ENCODE assay signal across 26 cellular contexts in the genomic region with DNA sequence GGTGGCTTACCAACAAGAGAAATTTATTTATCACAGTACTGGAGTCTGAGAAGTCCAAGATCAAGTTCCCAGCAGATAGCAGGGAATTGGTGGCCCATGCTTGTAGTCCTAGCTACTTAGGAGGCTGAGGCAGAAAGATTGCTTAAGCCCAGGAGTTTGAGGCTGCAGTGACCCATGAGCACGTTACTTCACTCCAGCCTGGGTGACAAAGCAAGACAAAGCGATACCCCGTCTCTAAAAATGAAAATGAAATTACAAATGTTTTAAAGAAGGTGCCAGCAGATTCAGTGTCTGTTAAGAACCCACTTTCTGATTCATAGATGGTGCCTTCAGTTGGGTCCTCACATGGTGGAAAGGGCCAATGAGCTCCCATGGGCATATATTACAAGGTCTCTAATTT.
"Had no signal": no experiment of that assay in that cellular context is flagged by ENCODE, and none has a peak within 500 bp of the region (broad histone marks: within the 10 kb centered on the region; RNA-seq: fewer than 3 reads in every experiment).

No MANE protein-coding gene starts in this region.

- H3K27ac Mint-ChIP-seq: activated CD4-positive, alpha-beta T cell treated with anti-CD3 and anti-CD28 coated beads, Interleukin-2, amount 10 ng/mL, durations not matched to agents 24 days and 14 days; activated CD8-positive, alpha-beta memory T cell treated with anti-CD3 and anti-CD28 coated beads, Interleukin-2, amount 10 ng/mL, durations not matched to agents 7 days and 5 days; activated CD8-positive, alpha-beta T cell treated with anti-CD3 and anti-CD28 coated beads for 36 hours; activated naive CD4-positive, alpha-beta T cell treated with anti-CD3 and anti-CD28 coated beads, Interleukin-2, amount 50 U/mL, for 24 hours; activated T-helper 1 cell treated with anti-CD3 and anti-CD28 coated beads, Interleukin-12 subunit alpha, Interleukin-12 subunit beta, Interleukin-2, Interleukin-4 antibody, amounts not matched to agents 30 ng/mL and 10 ng/mL and 1 ng/mL, durations not matched to agents 14 hours and 24 hours and 36 hours; stimulated activated naive B cell treated with anti-CD40 and anti-IgM and Interleukin-4, amounts not matched to agents 10 μg/mL and 1 μg/mL and 100 μg/mL, for 72 hours had no signal

- H3K9me3 ChIP-seq: body of pancreas, sigmoid colon, thoracic aorta, upper lobe of left lung had no signal

- H3K4me3 ChIP-seq: body of pancreas, cardiac muscle cell, gastroesophageal sphincter, sigmoid colon, smooth muscle cell, thoracic aorta, upper lobe of left lung had no signal

- H3K27me3 ChIP-seq: body of pancreas, cardiac muscle cell, gastroesophageal sphincter, sigmoid colon, upper lobe of left lung had no signal

- H3K27me3 Mint-ChIP-seq: activated CD8-positive, alpha-beta memory T cell treated with anti-CD3 and anti-CD28 coated beads, Interleukin-2, amount 10 ng/mL, durations not matched to agents 7 days and 5 days; activated CD8-positive, alpha-beta T cell treated with anti-CD3 and anti-CD28 coated beads for 36 hours; activated naive CD4-positive, alpha-beta T cell treated with anti-CD3 and anti-CD28 coated beads, Interleukin-2, amount 50 U/mL, for 24 hours; stimulated activated naive B cell treated with anti-CD40 and anti-IgM and Interleukin-4, amounts not matched to agents 10 μg/mL and 1 μg/mL and 100 μg/mL, for 72 hours had no signal

- DNase-seq: activated CD4-positive, alpha-beta T cell treated with anti-CD3 and anti-CD28 coated beads, Interleukin-2, amount 10 ng/mL, durations not matched to agents 24 days and 14 days; activated CD8-positive, alpha-beta memory T cell treated with anti-CD3 and anti-CD28 coated beads, Interleukin-2, amount 10 ng/mL, durations not matched to agents 7 days and 5 days; activated CD8-positive, alpha-beta T cell treated with anti-CD3 and anti-CD28 coated beads for 36 hours; activated gamma-delta T cell; anterior cingulate cortex; body of pancreas; cortex of kidney; hypothalamus; posterior cingulate gyrus; retina; sigmoid colon; stimulated activated CD4-positive, alpha-beta T cell treated with anti-CD3 and anti-CD28 coated beads, Interleukin-2, amount 100 ng/mL, for 48 hours; stimulated activated CD8-positive, alpha-beta memory T cell treated with anti-CD3 and anti-CD28 coated beads, Interleukin-4, amount 100 ng/mL, for 48 hours; stimulated activated naive B cell treated with anti-CD40 and anti-IgM and Interleukin-4, amounts not matched to agents 10 μg/mL and 1 μg/mL and 100 μg/mL, for 72 hours; T-helper 2 cell; upper lobe of left lung had no signal

- H3K36me3 ChIP-seq: cardiac muscle cell, gastroesophageal sphincter, sigmoid colon, thoracic aorta, upper lobe of left lung had no signal

- H3K4me3 Mint-ChIP-seq: activated CD4-positive, alpha-beta T cell treated with anti-CD3 and anti-CD28 coated beads, Interleukin-2, amount 10 ng/mL, durations not matched to agents 24 days and 14 days; activated CD8-positive, alpha-beta memory T cell treated with anti-CD3 and anti-CD28 coated beads, Interleukin-2, amount 10 ng/mL, durations not matched to agents 7 days and 5 days; activated CD8-positive, alpha-beta T cell treated with anti-CD3 and anti-CD28 coated beads for 36 hours; activated naive CD4-positive, alpha-beta T cell treated with anti-CD3 and anti-CD28 coated beads, Interleukin-2, amount 50 U/mL, for 24 hours; activated T-helper 1 cell treated with anti-CD3 and anti-CD28 coated beads, Interleukin-12 subunit alpha, Interleukin-12 subunit beta, Interleukin-2, Interleukin-4 antibody, amounts not matched to agents 30 ng/mL and 10 ng/mL and 1 ng/mL, durations not matched to agents 14 hours and 24 hours and 36 hours; neural crest cell; stimulated activated naive B cell treated with anti-CD40 and anti-IgM and Interleukin-4, amounts not matched to agents 10 μg/mL and 1 μg/mL and 100 μg/mL, for 72 hours had no signal

- H3K27ac ChIP-seq: body of pancreas, cardiac muscle cell, epithelial cell of prostate, gastroesophageal sphincter, thoracic aorta, upper lobe of left lung, VCaP had no signal

- H3K4me1 Mint-ChIP-seq: activated CD8-positive, alpha-beta memory T cell treated with anti-CD3 and anti-CD28 coated beads, Interleukin-2, amount 10 ng/mL, durations not matched to agents 7 days and 5 days had no signal

- ATAC-seq: activated CD4-positive, CD25-positive, alpha-beta regulatory T cell treated with anti-CD3 and anti-CD28 coated beads, Interleukin-2, amount 50 U/mL, for 24 hours; activated CD8-positive, alpha-beta memory T cell treated with anti-CD3 and anti-CD28 coated beads, Interleukin-2, amount 10 ng/mL, durations not matched to agents 7 days and 5 days; activated CD8-positive, alpha-beta T cell treated with anti-CD3 and anti-CD28 coated beads for 36 hours; body of pancreas; gastroesophageal sphincter; stimulated activated naive B cell treated with anti-CD40 and anti-IgM and Interleukin-4, amounts not matched to agents 10 μg/mL and 1 μg/mL and 100 μg/mL, for 72 hours had no signal

- H3K36me3 Mint-ChIP-seq: activated naive CD4-positive, alpha-beta T cell treated with anti-CD3 and anti-CD28 coated beads, Interleukin-2, amount 50 U/mL, for 24 hours had no signal
